8 cellular contexts compared by ENCODE assay signal in the genomic region with DNA sequence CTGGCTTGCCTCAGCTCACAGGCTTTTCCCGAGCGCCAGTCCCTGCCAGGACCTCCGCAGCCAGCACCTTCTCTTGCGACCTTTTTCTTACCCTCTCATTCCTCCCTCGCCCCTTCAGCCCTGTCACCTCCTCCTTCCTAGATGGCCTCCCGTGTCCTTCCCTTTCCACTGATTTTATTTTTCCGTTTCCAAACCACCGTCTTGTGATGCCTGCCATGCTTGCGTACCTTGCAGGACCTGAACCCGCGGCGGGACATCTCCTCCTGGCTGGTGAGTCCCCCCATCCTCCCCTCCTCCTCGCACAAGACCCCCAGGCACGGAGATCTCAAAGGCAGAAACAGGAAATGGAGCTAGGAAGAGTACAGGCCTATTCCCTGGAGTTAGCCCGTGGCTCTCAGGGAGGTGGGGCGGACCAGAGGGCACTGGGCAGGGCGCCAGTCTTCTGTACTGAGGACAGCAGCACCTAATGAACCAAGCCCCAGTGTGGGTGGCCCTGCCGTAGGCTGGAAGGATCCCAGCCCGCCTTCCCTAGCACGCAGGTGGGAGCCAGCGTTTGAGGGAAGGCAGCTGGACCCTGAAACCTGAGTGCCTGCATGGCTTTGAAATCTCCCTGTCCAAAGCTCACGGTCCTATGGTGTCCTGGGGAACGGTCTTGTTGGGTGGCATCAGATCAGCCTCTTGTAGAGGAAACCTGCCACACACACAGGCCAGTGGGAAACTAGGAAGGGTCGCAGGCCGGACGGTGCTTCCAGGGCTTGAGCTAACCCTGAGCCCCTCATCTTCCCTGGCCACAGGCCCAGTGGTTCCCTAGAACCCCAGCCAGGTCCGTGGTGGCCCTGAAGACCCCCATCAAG. TPM values are rescaled to one million over a fixed set of nuclear protein-coding genes. Genes with fewer than 3 reads are reported as not detected.
DNase-seq lines count a peak whose midpoint lies in the region; ATAC-seq, FAIRE-seq and TF ChIP-seq lines count a peak whose summit lies in the region.

No MANE protein-coding gene starts in this region.

- H2BK15ac ChIP-seq in H1 (ENCODE audit: low read length), result peak overlapping the region; percentile 98

- H2AK5ac ChIP-seq in H1 (ENCODE audit: low read depth, low read length), result peak overlapping the region; percentile 2; the same call in 1 of the 2 replicates

- H2BK12ac ChIP-seq in H1 (ENCODE audit: low read depth, low read length), result peak overlapping the region; percentile 80; the same call in 1 of the 2 replicates

- peaks cover 75% of the 10 kb centered on the region for H3K4me1 Mint-ChIP-seq in CD8-positive, alpha-beta T cell (ENCODE audit: low read depth)

- H3K4ac ChIP-seq in H1 (replicated peaks; ENCODE audit: insufficient read length, low read depth, low read length), result peak overlapping the region; percentile 4

- no peak overlapping the region for H2BK20ac ChIP-seq in H1 (ENCODE audit: low read length)

- no peak for TF ChIP-seq EP300 in H1 (IDR thresholded peaks at IDR 0.05; ENCODE audit: borderline replicate concordance in 1 of 2, low read depth in 2 of 2, low read length in 2 of 2)
- no peak for TF ChIP-seq EP300 in upper lobe of left lung (IDR thresholded peaks at IDR 0.05)

- H3K14ac ChIP-seq in H1 (ENCODE audit: insufficient read length), result no peak overlapping the region

- H3K9me3 Mint-ChIP-seq in CD8-positive, alpha-beta T cell, result no peaks in the 10 kb centered on the region

- DNase-seq in CD8-positive, alpha-beta T cell, result no peak
- DNase-seq in HUDEP-2 (lab: John Stamatoyannopoulos, UW; ENCODE audit: unreplicated experiment in 76 of 76), result peak in 54 of 76 experiments; percentile 6 to 82 (median 44)
- no peak for DNase-seq in SK-N-MC (ENCODE audit: low read depth, low spot score)
- peak in 1 of 2 experiments; percentile 77 for DNase-seq in H1 (ENCODE audit: low read depth in 1 of 2, low spot score in 2 of 2)
- DNase-seq in upper lobe of left lung, result peak; percentile 88

- no peak overlapping the region for H3K23ac ChIP-seq in H1 (ENCODE audit: insufficient read length)

- CTCF ChIA-PET in CD8-positive, alpha-beta T cell (lab: Charles Lee), result interaction anchor here (0.8 to 2.6 kb wide), 14 partner anchors 9 to 514 kb away, joined by 3 to 13 read pairs (median 4); partner anchors contain the start of gene MLLT6
- CTCF ChIA-PET in H1 (lab: Charles Lee; ENCODE audit: partially characterized antibody), result interaction anchor here (0.7 to 3.7 kb wide), 19 partner anchors 8 to 141 kb away, joined by 3 to 29 read pairs (median 4); partner anchors contain the start of gene EPOP

- H3K9ac ChIP-seq in SK-N-MC (ENCODE audit: insufficient read length), result peak overlapping the region; percentile 75
- H3K9ac ChIP-seq in H1 (replicated peaks in 1 of 4; ENCODE audit: extremely low read depth in 1 of 4, low read depth in 3 of 4, low read length in 3 of 4), result peak overlapping the region in 3 of 4 experiments; percentile 40 to 51 (median 46); a peak in 5 of 7 replicates

- peaks cover 9 to 27% of the 10 kb centered on the region in 2 experiments for H4K20me1 ChIP-seq in H1 (replicated peaks in 1 of 2; ENCODE audit: control insufficient read depth in 1 of 2, insufficient read depth in 2 of 2, low read length in 2 of 2)

- WGBS in H1 (ENCODE audit: extremely low coverage in 1 of 2, insufficient coverage in 1 of 2, insufficient read length in 1 of 2, insufficient replicate concordance in 2 of 2, low coverage in 1 of 2, low lambda C conversion rate in 2 of 2, missing lambda C conversion rate in 1 of 2), 2 experiments, result 39% methylated on average over 21 of the region's 27 CpGs; no CpG with 5 or more reads in 1 of the 2 experiments
- 29 to 31% methylated on average over 24 to 25 of the region's 27 CpGs for WGBS in mesodermal cell (ENCODE audit: insufficient coverage in 2 of 2), 2 experiments
- 6 to 15% methylated on average over 18 to 27 of the region's 27 CpGs for WGBS in upper lobe of left lung, 2 donors

- no peaks in the 10 kb centered on the region for H3K27me3 Mint-ChIP-seq in CD8-positive, alpha-beta T cell (ENCODE audit: low read depth)

- peak overlapping the region; percentile 76 for H4K91ac ChIP-seq in H1 (replicated peaks; ENCODE audit: insufficient read length, low read length)

- H3K4me3 ChIP-seq in CD8-positive, alpha-beta T cell (ENCODE audit: low read depth, low read length), result peak overlapping the region; percentile 74
- H3K4me3 ChIP-seq in SK-N-MC (peak overlapping the region; percentile 81), H1 (ENCODE audit: extremely low read depth in 1 of 4, insufficient read depth in 2 of 4, low read depth in 3 of 4, low read length in 4 of 4) (peak overlapping the region; percentile 48 to 72 (median 63)), mesodermal cell (ENCODE audit: extremely low read depth, insufficient read depth, low read length, poor library complexity, severe bottlenecking) (peak overlapping the region; percentile 54), upper lobe of left lung (peak overlapping the region; percentile 62 to 92 (median 83))

- peaks cover 67% of the 10 kb centered on the region for H3K4me1 ChIP-seq in CD8-positive, alpha-beta T cell (ENCODE audit: insufficient read depth, low read length)
- peaks cover 0 to 14% (median 6%) of the 10 kb centered on the region in 4 experiments; a peak in 5 of 7 replicates for H3K4me1 ChIP-seq in H1 (replicated peaks in 1 of 4; ENCODE audit: control insufficient read depth in 3 of 4, insufficient read depth in 4 of 4, low read length in 3 of 4)
- peaks cover 16% of the 10 kb centered on the region for H3K4me1 ChIP-seq in mesodermal cell (ENCODE audit: control insufficient read depth, insufficient read depth, low read length, poor library complexity, severe bottlenecking)
- peaks cover 31 to 63% (median 47%) of the 10 kb centered on the region in 4 donors for H3K4me1 ChIP-seq in upper lobe of left lung

- H3K56ac ChIP-seq in H1 (replicated peaks; ENCODE audit: insufficient read length, low read depth, low read length), result no peak overlapping the region

- no peak overlapping the region for H4K5ac ChIP-seq in H1 (ENCODE audit: insufficient read length, low read depth, low read length)

- no peak for TF ChIP-seq CTCF in CD8-positive, alpha-beta T cell (IDR thresholded peaks at IDR 0.05)
- TF ChIP-seq CTCF in H1 (IDR thresholded peaks at IDR 0.05; ENCODE audit: control extremely low read depth in 1 of 3, insufficient read depth in 1 of 3, low read depth in 1 of 3, low read length in 3 of 3) (no peak), upper lobe of left lung (IDR thresholded peaks at IDR 0.05) (no peak)

- peak overlapping the region; percentile 88 to 94 for H3K4me2 ChIP-seq in H1 (ENCODE audit: insufficient read depth in 1 of 2, low read depth in 2 of 2, low read length in 2 of 2)

- no peak for TF ChIP-seq RAD21 in H1 (IDR thresholded peaks at IDR 0.05 in 1 of 2, conservative IDR thresholded peaks at IDR 0.05 in 1 of 2; ENCODE audit: low read depth in 2 of 2, low read length in 2 of 2)

- peaks cover 9% of the 10 kb centered on the region; the same call in 1 of the 2 replicates for H3K23me2 ChIP-seq in H1 (ENCODE audit: low read depth, low read length)

- no peak for FAIRE-seq in H1 (lab: Jason Lieb, UNC)

- no peaks in the 10 kb centered on the region for H3K27me3 ChIP-seq in CD8-positive, alpha-beta T cell (ENCODE audit: insufficient read depth, low read length)
- peaks cover 0 to 17% (median 7%) of the 10 kb centered on the region in 4 experiments; a peak in 3 of 7 replicates for H3K27me3 ChIP-seq in H1 (replicated peaks in 1 of 4; ENCODE audit: control insufficient read depth in 3 of 4, extremely low read depth in 1 of 4, insufficient read depth in 3 of 4, low read length in 3 of 4)
- H3K27me3 ChIP-seq in upper lobe of left lung, result no peaks in the 10 kb centered on the region

- no peaks in the 10 kb centered on the region for H3K36me3 ChIP-seq in CD8-positive, alpha-beta T cell (ENCODE audit: insufficient read depth, low read length)
- H3K36me3 ChIP-seq in SK-N-MC (ENCODE audit: insufficient read depth, low read length) (peaks cover 19% of the 10 kb centered on the region), H1 (ENCODE audit: control insufficient read depth in 2 of 4, insufficient read depth in 4 of 4, low read length in 3 of 4) (peaks cover 0 to 6% (median 2%) of the 10 kb centered on the region in 4 experiments; a peak in 5 of 8 replicates), mesodermal cell (ENCODE audit: control insufficient read depth, insufficient read depth, low read length) (peaks cover 39% of the 10 kb centered on the region), upper lobe of left lung (peaks cover 0 to 28% (median 19%) of the 10 kb centered on the region in 4 donors)

- H2AFZ ChIP-seq in H1 (ENCODE audit: low read length), result peak overlapping the region; percentile 47; the same call in 1 of the 2 replicates

- TF ChIP-seq POLR2A in H1 (IDR thresholded peaks at IDR 0.05; ENCODE audit: control extremely low read depth in 1 of 2, low read depth in 2 of 2, low read length in 2 of 2), result no peak
- no peak for TF ChIP-seq POLR2A in upper lobe of left lung (IDR thresholded peaks at IDR 0.05)

- H3K9me3 ChIP-seq in CD8-positive, alpha-beta T cell (ENCODE audit: low read length), result no peaks in the 10 kb centered on the region
- no peaks in the 10 kb centered on the region for H3K9me3 ChIP-seq in SK-N-MC (ENCODE audit: low read depth, low read length)
- H3K9me3 ChIP-seq in H1 (ENCODE audit: insufficient read depth in 2 of 2, low read depth in 1 of 2, low read length in 1 of 2), result no peaks in the 10 kb centered on the region
- no peaks in the 10 kb centered on the region for H3K9me3 ChIP-seq in mesodermal cell (ENCODE audit: control insufficient read depth, low read length)
- no peaks in the 10 kb centered on the region for H3K9me3 ChIP-seq in upper lobe of left lung

- peak overlapping the region; percentile 44 for H3K27ac ChIP-seq in CD8-positive, alpha-beta T cell (ENCODE audit: low read depth, low read length)
- peak overlapping the region; percentile 70 for H3K27ac ChIP-seq in SK-N-MC
- no peak overlapping the region for H3K27ac ChIP-seq in H1 (ENCODE audit: low read depth, low read length)
- H3K27ac ChIP-seq in mesodermal cell (ENCODE audit: low read depth, low read length, severe bottlenecking), result peak overlapping the region; percentile 86
- peak overlapping the region; percentile 86 to 91 (median 90) for H3K27ac ChIP-seq in upper lobe of left lung

- no peaks in the 10 kb centered on the region for H3K79me2 ChIP-seq in H1 (ENCODE audit: control insufficient read depth in 1 of 2, insufficient read depth in 2 of 2, low read length in 2 of 2)

- peak overlapping the region; percentile 90 for H3K27ac Mint-ChIP-seq in CD8-positive, alpha-beta T cell

- H3K79me1 ChIP-seq in H1 (ENCODE audit: low read depth, low read length), result no peaks in the 10 kb centered on the region

- POLR2A ChIA-PET in CD8-positive, alpha-beta T cell (lab: Charles Lee), result interaction anchor here (0.6 to 2.9 kb wide), 9 partner anchors 21 to 171 kb away, joined by 3 to 25 read pairs (median 7); partner anchors contain the start of genes EPOP, MLLT6 and RPL23
- POLR2A ChIA-PET in H1 (lab: Charles Lee; ENCODE audit: partially characterized antibody), result interaction anchor here (0.6 to 7.0 kb wide), 23 partner anchors 8 to 474 kb away, joined by 3 to 40 read pairs (median 4); partner anchors contain the start of genes CWC25, MLLT6, PCGF2 and PSMB3

- intact Hi-C loops in CD8-positive, alpha-beta T cell (cut with DNase I, micrococcal nuclease), result loop anchor here (1.0 kb wide), 4 partner anchors 22 to 53 kb away; partner anchors contain the start of genes PSMB3 (in 2 of the 2) and MLLT6 (in 1 of the 2)

- no peak overlapping the region; the same call in none of the 2 replicates for H4K8ac ChIP-seq in H1 (ENCODE audit: extremely low read depth, insufficient read depth, low read length)

- H3K4me3 Mint-ChIP-seq in CD8-positive, alpha-beta T cell, result peak overlapping the region; percentile 93

- peak overlapping the region; percentile 90; the same call in 1 of the 2 replicates for H2BK5ac ChIP-seq in H1 (ENCODE audit: low read depth, low read length)

- peaks cover 10% of the 10 kb centered on the region for H3K36me3 Mint-ChIP-seq in CD8-positive, alpha-beta T cell

- H2BK120ac ChIP-seq in H1 (replicated peaks; ENCODE audit: low read depth, low read length), result no peak overlapping the region

- ATAC-seq in CD8-positive, alpha-beta T cell, result no peak
- ATAC-seq in upper lobe of left lung (ENCODE audit: low FRiP score in 2 of 2), result peak; percentile 22 to 67
- ATAC-seq in HG03097 (IDR thresholded peaks at IDR 0.05; ENCODE audit: low FRiP score, unreplicated experiment), result no peak
- no peak for ATAC-seq in HG02623 (IDR thresholded peaks at IDR 0.05; ENCODE audit: unreplicated experiment)

- peak overlapping the region; percentile 71 for H3K18ac ChIP-seq in H1 (ENCODE audit: extremely low read depth, low read length)

RNA-seq across cellular contexts. Expression of gene CISD3, which starts 0.6 kb away (rescaled TPM):
- 1 to 10 TPM; 3.5 to 5.7 TPM for total RNA-seq in CD8-positive, alpha-beta T cell
- 11.1 and 11.6 TPM in 2 replicates for total RNA-seq in H1 (2021; fragmentation: NEBNext Ultra II Directional; extraction: Animal tissue kit (Norgen Biotek cat#: 25700))
- 8.4 and 9.4 TPM in 2 replicates for polyA plus RNA-seq in H1 (2011; rRNA removed)
- 6.7 TPM for polyA plus RNA-seq in H1 (2011; cell fraction: cytosol; rRNA removed)
- polyA plus RNA-seq in H1 (2011; cell fraction: nucleus; rRNA removed), result 7.1 TPM
- polyA plus RNA-seq in H1 (2012, experiment 1 of 2), result 7.7 to 15.0 TPM (median 9.7 TPM) in 4 replicates
- 8.8 TPM for polyA plus RNA-seq in H1 (2012, experiment 2 of 2)
- 7.5 TPM for polyA plus RNA-seq in H1 (2013, experiment 1 of 2)
- 8.1 TPM for polyA plus RNA-seq in H1 (2013, experiment 2 of 2)
- polyA minus RNA-seq in H1 (2011; rRNA and poly(A)+ RNA removed), result 1.8 and 3.9 TPM in 2 replicates
- polyA minus RNA-seq in H1 (2011; cell fraction: cytosol; rRNA and poly(A)+ RNA removed), result 5.7 TPM
- polyA minus RNA-seq in H1 (2011; cell fraction: nucleus; rRNA and poly(A)+ RNA removed), result 6.7 TPM
- 11.4 TPM for polyA plus RNA-seq in mesodermal cell (2013, experiment 1 of 2)
- polyA plus RNA-seq in mesodermal cell (2013, experiment 2 of 2), result 12.5 TPM
- total RNA-seq in upper lobe of left lung, result 10 to 100 TPM in 4 of 6 donors, 1 to 10 TPM in 2; 6.3 to 49.7 (median 15.9) TPM

RNA-seq across cellular contexts. Expression of gene PCGF2, which starts 17.4 kb away (rescaled TPM):
- total RNA-seq in CD8-positive, alpha-beta T cell, result not detected
- 86.1 and 93.3 TPM in 2 replicates for total RNA-seq in H1 (2021; fragmentation: NEBNext Ultra II Directional; extraction: Animal tissue kit (Norgen Biotek cat#: 25700))
- polyA plus RNA-seq in H1 (2011; rRNA removed), result 42.1 and 81.4 TPM in 2 replicates
- 29.9 TPM for polyA plus RNA-seq in H1 (2011; cell fraction: cytosol; rRNA removed)
- 84.7 TPM for polyA plus RNA-seq in H1 (2011; cell fraction: nucleus; rRNA removed)
- polyA plus RNA-seq in H1 (2012, experiment 1 of 2), result 75.9 to 100 TPM (median 96.1 TPM) in 4 replicates
- 61.3 TPM for polyA plus RNA-seq in H1 (2012, experiment 2 of 2)
- 40.8 TPM for polyA plus RNA-seq in H1 (2013, experiment 1 of 2)
- polyA plus RNA-seq in H1 (2013, experiment 2 of 2), result 42.2 TPM
- polyA minus RNA-seq in H1 (2011; rRNA and poly(A)+ RNA removed), result 13.2 and 28.0 TPM in 2 replicates
- 57.5 TPM for polyA minus RNA-seq in H1 (2011; cell fraction: cytosol; rRNA and poly(A)+ RNA removed)
- polyA minus RNA-seq in H1 (2011; cell fraction: nucleus; rRNA and poly(A)+ RNA removed), result 21.4 TPM
- polyA plus RNA-seq in mesodermal cell (2013, experiment 1 of 2), result 63.2 TPM
- 51.2 TPM for polyA plus RNA-seq in mesodermal cell (2013, experiment 2 of 2)
- total RNA-seq in upper lobe of left lung, result 10 to 100 TPM; 14.6 to 51.7 (median 31.9) TPM

RNA-seq across cellular contexts. Expression of gene PSMB3, which starts 21.8 kb away (rescaled TPM):
- total RNA-seq in CD8-positive, alpha-beta T cell, result 10 to 100 TPM; 53.6 to 64.2 TPM
- total RNA-seq in H1 (2021; fragmentation: NEBNext Ultra II Directional; extraction: Animal tissue kit (Norgen Biotek cat#: 25700)), result 291 and 301 TPM in 2 replicates
- polyA plus RNA-seq in H1 (2011; rRNA removed), result 866 and 914 TPM in 2 replicates
- polyA plus RNA-seq in H1 (2011; cell fraction: cytosol; rRNA removed), result 619 TPM
- 473 TPM for polyA plus RNA-seq in H1 (2011; cell fraction: nucleus; rRNA removed)
- 334 to 383 TPM (median 362 TPM) in 4 replicates for polyA plus RNA-seq in H1 (2012, experiment 1 of 2)
- 693 TPM for polyA plus RNA-seq in H1 (2012, experiment 2 of 2)
- 292 TPM for polyA plus RNA-seq in H1 (2013, experiment 1 of 2)
- polyA plus RNA-seq in H1 (2013, experiment 2 of 2), result 289 TPM
- polyA minus RNA-seq in H1 (2011; rRNA and poly(A)+ RNA removed), result 275 and 292 TPM in 2 replicates
- polyA minus RNA-seq in H1 (2011; cell fraction: cytosol; rRNA and poly(A)+ RNA removed), result 96.6 TPM
- 86.6 TPM for polyA minus RNA-seq in H1 (2011; cell fraction: nucleus; rRNA and poly(A)+ RNA removed)
- 253 TPM for polyA plus RNA-seq in mesodermal cell (2013, experiment 1 of 2)
- polyA plus RNA-seq in mesodermal cell (2013, experiment 2 of 2), result 243 TPM
- 100 to 1,000 TPM in 2 of 6 donors, 10 to 100 TPM in 4; 61.8 to 157 (median 79.2) TPM for total RNA-seq in upper lobe of left lung

RNA-seq across cellular contexts. Expression of gene MLLT6, which starts 25.7 kb away (rescaled TPM):
- total RNA-seq in CD8-positive, alpha-beta T cell, result 100 to 1,000 TPM; 313 to 316 TPM
- total RNA-seq in H1 (2021; fragmentation: NEBNext Ultra II Directional; extraction: Animal tissue kit (Norgen Biotek cat#: 25700)), result 7.7 and 8.0 TPM in 2 replicates
- 6.5 and 7.7 TPM in 2 replicates for polyA plus RNA-seq in H1 (2011; rRNA removed)
- polyA plus RNA-seq in H1 (2011; cell fraction: cytosol; rRNA removed), result 9.3 TPM
- 57.8 TPM for polyA plus RNA-seq in H1 (2011; cell fraction: nucleus; rRNA removed)
- polyA plus RNA-seq in H1 (2012, experiment 1 of 2), result 8.9 to 16.8 TPM (median 11.1 TPM) in 4 replicates
- polyA plus RNA-seq in H1 (2012, experiment 2 of 2), result 5.1 TPM
- polyA plus RNA-seq in H1 (2013, experiment 1 of 2), result 3.0 TPM
- 2.4 TPM for polyA plus RNA-seq in H1 (2013, experiment 2 of 2)
- polyA minus RNA-seq in H1 (2011; rRNA and poly(A)+ RNA removed), result 8.2 and 12.8 TPM in 2 replicates
- polyA minus RNA-seq in H1 (2011; cell fraction: cytosol; rRNA and poly(A)+ RNA removed), result 6.0 TPM
- polyA minus RNA-seq in H1 (2011; cell fraction: nucleus; rRNA and poly(A)+ RNA removed), result 19.7 TPM
- 29.5 TPM for polyA plus RNA-seq in mesodermal cell (2013, experiment 1 of 2)
- 25.8 TPM for polyA plus RNA-seq in mesodermal cell (2013, experiment 2 of 2)
- 100 to 1,000 TPM in 4 of 6 donors, 10 to 100 TPM in 2; 69.2 to 305 (median 122) TPM for total RNA-seq in upper lobe of left lung

RNA-seq across cellular contexts. Expression of gene EPOP, which starts 56.0 kb away (rescaled TPM):
- total RNA-seq in CD8-positive, alpha-beta T cell, result under 1 TPM; 0.89 to 0.98 TPM
- total RNA-seq in H1 (2021; fragmentation: NEBNext Ultra II Directional; extraction: Animal tissue kit (Norgen Biotek cat#: 25700)), result 3.3 and 4.0 TPM in 2 replicates
- polyA plus RNA-seq in H1 (2011; rRNA removed), result 1.5 and 2.1 TPM in 2 replicates
- 2.1 TPM for polyA plus RNA-seq in H1 (2011; cell fraction: cytosol; rRNA removed)
- polyA plus RNA-seq in H1 (2011; cell fraction: nucleus; rRNA removed), result 2.2 TPM
- polyA plus RNA-seq in H1 (2012, experiment 1 of 2), result 4.3 to 5.9 TPM (median 5.2 TPM) in 4 replicates
- 5.1 TPM for polyA plus RNA-seq in H1 (2012, experiment 2 of 2)
- 1.3 TPM for polyA plus RNA-seq in H1 (2013, experiment 1 of 2)
- polyA plus RNA-seq in H1 (2013, experiment 2 of 2), result 1.3 TPM
- 0.78 and 1.5 TPM in 2 replicates for polyA minus RNA-seq in H1 (2011; rRNA and poly(A)+ RNA removed)
- polyA minus RNA-seq in H1 (2011; cell fraction: cytosol; rRNA and poly(A)+ RNA removed), result 1.8 TPM
- polyA minus RNA-seq in H1 (2011; cell fraction: nucleus; rRNA and poly(A)+ RNA removed), result 2.2 TPM
- polyA plus RNA-seq in mesodermal cell (2013, experiment 1 of 2), result 7.0 TPM
- 5.7 TPM for polyA plus RNA-seq in mesodermal cell (2013, experiment 2 of 2)
- 1 to 10 TPM; 1.1 to 2.3 (median 1.8) TPM for total RNA-seq in upper lobe of left lung

Comparison
In these comparisons a context has a peak if more than half of its experiments do, and no peak if none do; other contexts are left out.
1. ATAC-seq: peak in upper lobe of left lung (2 of 2); none in CD8-positive, alpha-beta T cell (single experiment), HG03097 (single experiment) and HG02623 (single experiment).
2. DNase-seq: peak in HUDEP-2 (54 of 76) and upper lobe of left lung (2 of 2); none in CD8-positive, alpha-beta T cell (0 of 7) and SK-N-MC (single experiment).
3. RNA of gene PCGF2, which starts 17.4 kb away (total RNA-seq): 86.1 to 93.3 TPM in H1 and 14.6 to 51.7 TPM in upper lobe of left lung; not detected in CD8-positive, alpha-beta T cell; every median in the first group is over 10 times any median in the second.
4. Peak in every context shown above with its lines, with median percentiles within 50 percentile points of each other: H3K4me3 ChIP-seq.